In the genomic region with DNA sequence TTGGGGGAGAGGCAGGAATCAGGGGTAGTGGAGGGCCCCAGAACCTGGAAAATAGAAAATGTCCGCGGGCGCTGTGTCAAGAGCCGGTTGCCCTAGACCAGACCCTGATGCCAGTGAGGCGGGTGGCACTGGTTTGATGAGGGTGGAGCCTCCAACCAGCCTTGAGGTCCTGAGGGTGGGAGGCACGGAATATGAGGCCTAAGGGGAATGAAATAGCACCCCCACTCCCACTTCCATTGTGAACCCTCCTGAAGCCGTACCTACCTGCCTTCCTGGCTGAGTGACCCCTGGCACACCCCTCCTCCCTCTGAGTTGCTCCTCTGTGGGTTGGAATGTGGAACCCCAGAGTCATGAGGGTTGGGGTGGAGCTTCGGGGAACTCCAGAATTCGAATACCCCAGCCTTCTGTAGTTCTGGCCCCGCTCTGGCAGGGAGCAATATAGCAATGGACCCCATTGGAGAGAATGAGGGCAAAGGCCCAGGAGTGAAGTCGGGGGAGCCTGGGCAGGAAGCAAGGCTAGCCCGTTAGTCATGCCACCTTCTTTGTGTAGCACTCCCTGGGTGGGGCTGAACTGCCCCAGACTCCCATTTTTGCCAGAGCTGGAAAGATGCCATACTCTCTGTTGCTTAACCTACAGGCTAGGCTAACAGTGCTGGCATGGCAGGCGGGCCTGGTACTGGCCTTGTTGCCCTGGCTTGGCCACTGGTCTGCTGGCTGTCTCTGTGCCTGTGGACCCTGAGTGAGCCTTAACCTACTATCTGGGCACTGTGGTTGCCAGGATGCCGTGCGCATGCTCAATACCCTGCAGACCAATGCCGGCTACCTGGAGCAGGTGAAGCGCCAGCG, we compare ENCODE assay signal across 1 cellular context.
TF ChIP-seq lines count a peak whose summit lies in the region.

No MANE protein-coding gene starts in this region.

TF ChIP-seq in SK-N-SH, 30 proteins besides CTCF, POLR2A, EP300 and RAD21 (continued from another document):
- TF ChIP-seq, protein P1, sequence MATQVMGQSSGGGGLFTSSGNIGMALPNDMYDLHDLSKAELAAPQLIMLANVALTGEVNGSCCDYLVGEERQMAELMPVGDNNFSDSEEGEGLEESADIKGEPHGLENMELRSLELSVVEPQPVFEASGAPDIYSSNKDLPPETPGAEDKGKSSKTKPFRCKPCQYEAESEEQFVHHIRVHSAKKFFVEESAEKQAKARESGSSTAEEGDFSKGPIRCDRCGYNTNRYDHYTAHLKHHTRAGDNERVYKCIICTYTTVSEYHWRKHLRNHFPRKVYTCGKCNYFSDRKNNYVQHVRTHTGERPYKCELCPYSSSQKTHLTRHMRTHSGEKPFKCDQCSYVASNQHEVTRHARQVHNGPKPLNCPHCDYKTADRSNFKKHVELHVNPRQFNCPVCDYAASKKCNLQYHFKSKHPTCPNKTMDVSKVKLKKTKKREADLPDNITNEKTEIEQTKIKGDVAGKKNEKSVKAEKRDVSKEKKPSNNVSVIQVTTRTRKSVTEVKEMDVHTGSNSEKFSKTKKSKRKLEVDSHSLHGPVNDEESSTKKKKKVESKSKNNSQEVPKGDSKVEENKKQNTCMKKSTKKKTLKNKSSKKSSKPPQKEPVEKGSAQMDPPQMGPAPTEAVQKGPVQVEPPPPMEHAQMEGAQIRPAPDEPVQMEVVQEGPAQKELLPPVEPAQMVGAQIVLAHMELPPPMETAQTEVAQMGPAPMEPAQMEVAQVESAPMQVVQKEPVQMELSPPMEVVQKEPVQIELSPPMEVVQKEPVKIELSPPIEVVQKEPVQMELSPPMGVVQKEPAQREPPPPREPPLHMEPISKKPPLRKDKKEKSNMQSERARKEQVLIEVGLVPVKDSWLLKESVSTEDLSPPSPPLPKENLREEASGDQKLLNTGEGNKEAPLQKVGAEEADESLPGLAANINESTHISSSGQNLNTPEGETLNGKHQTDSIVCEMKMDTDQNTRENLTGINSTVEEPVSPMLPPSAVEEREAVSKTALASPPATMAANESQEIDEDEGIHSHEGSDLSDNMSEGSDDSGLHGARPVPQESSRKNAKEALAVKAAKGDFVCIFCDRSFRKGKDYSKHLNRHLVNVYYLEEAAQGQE (IDR thresholded peaks at IDR 0.05; ENCODE audit: low read depth, low read length) = no peak
- no peak for TF ChIP-seq MXI1 (IDR thresholded peaks at IDR 0.05; ENCODE audit: low read depth, low read length)
- TF ChIP-seq, protein P2, sequence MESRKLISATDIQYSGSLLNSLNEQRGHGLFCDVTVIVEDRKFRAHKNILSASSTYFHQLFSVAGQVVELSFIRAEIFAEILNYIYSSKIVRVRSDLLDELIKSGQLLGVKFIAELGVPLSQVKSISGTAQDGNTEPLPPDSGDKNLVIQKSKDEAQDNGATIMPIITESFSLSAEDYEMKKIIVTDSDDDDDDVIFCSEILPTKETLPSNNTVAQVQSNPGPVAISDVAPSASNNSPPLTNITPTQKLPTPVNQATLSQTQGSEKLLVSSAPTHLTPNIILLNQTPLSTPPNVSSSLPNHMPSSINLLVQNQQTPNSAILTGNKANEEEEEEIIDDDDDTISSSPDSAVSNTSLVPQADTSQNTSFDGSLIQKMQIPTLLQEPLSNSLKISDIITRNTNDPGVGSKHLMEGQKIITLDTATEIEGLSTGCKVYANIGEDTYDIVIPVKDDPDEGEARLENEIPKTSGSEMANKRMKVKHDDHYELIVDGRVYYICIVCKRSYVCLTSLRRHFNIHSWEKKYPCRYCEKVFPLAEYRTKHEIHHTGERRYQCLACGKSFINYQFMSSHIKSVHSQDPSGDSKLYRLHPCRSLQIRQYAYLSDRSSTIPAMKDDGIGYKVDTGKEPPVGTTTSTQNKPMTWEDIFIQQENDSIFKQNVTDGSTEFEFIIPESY (IDR thresholded peaks at IDR 0.05; ENCODE audit: borderline replicate concordance, low read depth) = no peak
- TF ChIP-seq SIN3A (IDR thresholded peaks at IDR 0.05; ENCODE audit: borderline replicate concordance, low read depth, low read length) = no peak
- TF ChIP-seq, protein P3, sequence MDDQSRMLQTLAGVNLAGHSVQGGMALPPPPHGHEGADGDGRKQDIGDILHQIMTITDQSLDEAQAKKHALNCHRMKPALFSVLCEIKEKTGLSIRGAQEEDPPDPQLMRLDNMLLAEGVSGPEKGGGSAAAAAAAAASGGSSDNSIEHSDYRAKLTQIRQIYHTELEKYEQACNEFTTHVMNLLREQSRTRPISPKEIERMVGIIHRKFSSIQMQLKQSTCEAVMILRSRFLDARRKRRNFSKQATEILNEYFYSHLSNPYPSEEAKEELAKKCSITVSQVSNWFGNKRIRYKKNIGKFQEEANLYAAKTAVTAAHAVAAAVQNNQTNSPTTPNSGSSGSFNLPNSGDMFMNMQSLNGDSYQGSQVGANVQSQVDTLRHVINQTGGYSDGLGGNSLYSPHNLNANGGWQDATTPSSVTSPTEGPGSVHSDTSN (IDR thresholded peaks at IDR 0.05) = no peak
- TF ChIP-seq YY1 (IDR thresholded peaks at IDR 0.05; ENCODE audit: low read depth) = no peak
- TF ChIP-seq FOXJ3 (CRISPR knock-in tag; IDR thresholded peaks at IDR 0.05) = no peak
- TF ChIP-seq, protein P4, sequence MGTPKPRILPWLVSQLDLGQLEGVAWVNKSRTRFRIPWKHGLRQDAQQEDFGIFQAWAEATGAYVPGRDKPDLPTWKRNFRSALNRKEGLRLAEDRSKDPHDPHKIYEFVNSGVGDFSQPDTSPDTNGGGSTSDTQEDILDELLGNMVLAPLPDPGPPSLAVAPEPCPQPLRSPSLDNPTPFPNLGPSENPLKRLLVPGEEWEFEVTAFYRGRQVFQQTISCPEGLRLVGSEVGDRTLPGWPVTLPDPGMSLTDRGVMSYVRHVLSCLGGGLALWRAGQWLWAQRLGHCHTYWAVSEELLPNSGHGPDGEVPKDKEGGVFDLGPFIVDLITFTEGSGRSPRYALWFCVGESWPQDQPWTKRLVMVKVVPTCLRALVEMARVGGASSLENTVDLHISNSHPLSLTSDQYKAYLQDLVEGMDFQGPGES (IDR thresholded peaks at IDR 0.05; ENCODE audit: low read depth, low read length) = no peak
- no peak for TF ChIP-seq TCF12 (IDR thresholded peaks at IDR 0.05)
- TF ChIP-seq ELF1 (IDR thresholded peaks at IDR 0.05) = no peak
- TF ChIP-seq GABPA (IDR thresholded peaks at IDR 0.05; ENCODE audit: low read depth) = no peak
- TF ChIP-seq RCOR1 (IDR thresholded peaks at IDR 0.05; ENCODE audit: low read length) = no peak
- TF ChIP-seq NRF1 (IDR thresholded peaks at IDR 0.05; ENCODE audit: low read depth, low read length) = no peak
